17 cellular contexts compared by ENCODE assay signal in genomic region chr18:22223961-22224322, GRCh38. TPM values are rescaled to one million over a fixed set of nuclear protein-coding genes. Genes with fewer than 3 reads are reported as not detected.
DNase-seq lines count a peak whose midpoint lies in the region; ATAC-seq, FAIRE-seq and TF ChIP-seq lines count a peak whose summit lies in the region.
"Had no signal": no experiment of that assay in that cellular context is flagged by ENCODE, and none has a peak within 500 bp of the region (broad histone marks: within the 10 kb centered on the region; RNA-seq: fewer than 3 reads in every experiment).

No MANE protein-coding gene starts in this region.

- TSS peak; percentile 76 for BruUV-seq in Calu3 (replicated peaks; lab: Mats Ljungman, UMichigan)
- no TSS peak for BruUV-seq in K562 (replicated peaks; lab: Mats Ljungman, UMichigan)

- in situ Hi-C loops in K562 (cut with MboI) = no loop called here

- H3K4me1 Mint-ChIP-seq in Calu3 (ENCODE audit: low read depth, unreplicated experiment) = peaks cover 24% of the 10 kb centered on the region

- no peaks in the 10 kb centered on the region for H3K27me3 Mint-ChIP-seq in Calu3 (ENCODE audit: unreplicated experiment)

- H3K9me1 ChIP-seq in K562 (ENCODE audit: control insufficient read depth, insufficient read depth, low read length) = no peaks in the 10 kb centered on the region

- H3K79me2 ChIP-seq in K562 (ENCODE audit: control insufficient read depth, insufficient read depth, low read length) = no peaks in the 10 kb centered on the region

- TF ChIP-seq RAD21 in K562 (CRISPR knock-in tag; conservative IDR thresholded peaks at IDR 0.05 in 1 of 2, IDR thresholded peaks at IDR 0.05 in 1 of 2) = no peak

- intact Hi-C loops in Calu3 (cut with micrococcal nuclease; ENCODE audit: unreplicated experiment) (no loop called here), K562 (cut with micrococcal nuclease) (no loop called here), mucosa of descending colon (cut with DNase I, micrococcal nuclease) (no loop called here)

- H3K4me3 ChIP-seq in K562 = no peak overlapping the region
- H3K4me3 ChIP-seq in mucosa of descending colon = no peak overlapping the region
- H3K4me3 ChIP-seq: HAP-1, SJSA1 had no signal

- CTCF ChIA-PET in Calu3 (lab: Charles Lee) (interaction anchor here (0.7 to 1.4 kb wide), 9 partner anchors 9 to 444 kb away, joined by 3 to 7 read pairs (median 3); no protein-coding TSS in a partner anchor), K562 (lab: Yijun Ruan, JAX; ENCODE audit: low intra/inter-chr PET ratio) (no interaction called here)

- no peak overlapping the region for H3K9ac ChIP-seq in K562 (ENCODE audit: insufficient read depth in 1 of 2, low read depth in 2 of 2, low read length in 2 of 2)
- H3K9ac ChIP-seq: KMS-11 had no signal

- H3K9me3 Mint-ChIP-seq in Calu3 (ENCODE audit: low read depth, unreplicated experiment) = no peaks in the 10 kb centered on the region
- H3K9me3 Mint-ChIP-seq in activated naive CD4-positive, alpha-beta T cell treated with anti-CD3 and anti-CD28 coated beads, Interleukin-2, amount 50 U/mL, for 72 hours = peaks cover 0 to 4% of the 10 kb centered on the region in 2 donors

- DNase-seq in Calu3 = no peak
- no peak for DNase-seq in K562 (ENCODE audit: extremely low read depth in 1 of 4, low spot score in 3 of 4)
- peak in 1 of 3 donors; percentile 69 for DNase-seq in mucosa of descending colon
- no peak for DNase-seq in NCI-H128 (lab: John Stamatoyannopoulos, UW; ENCODE audit: unreplicated experiment)
- no peak for DNase-seq in activated naive CD4-positive, alpha-beta T cell treated with anti-CD3 and anti-CD28 coated beads, Interleukin-2, amount 50 U/mL, for 72 hours (ENCODE audit: low spot score in 2 of 2)
- no peak for DNase-seq in activated T-cell treated with anti-CD3 and anti-CD28 coated beads for 4 hours
- DNase-seq in NCI-H1417 treated with DMSO at 0.1 percent for 48 hours (lab: John Stamatoyannopoulos, UW) = no peak
- DNase-seq: COR-L47, DMS79, NCI-H1092, NCI-H187, NCI-H526 treated with DMSO at 0.1 percent for 48 hours had no signal

- WGBS in K562 (ENCODE audit: insufficient coverage, low coverage, missing lambda C conversion rate) = 0% methylated on average over 1 of the region's 1 CpG

- H3K27me3 ChIP-seq in K562 (ENCODE audit: control insufficient read depth in 2 of 2, insufficient read depth in 2 of 2, low read length in 2 of 2) = peaks cover 8 to 22% of the 10 kb centered on the region in 2 experiments
- H3K27me3 ChIP-seq: SJSA1 had no signal

- no peak for TF ChIP-seq EP300 in K562 (IDR thresholded peaks at IDR 0.05; ENCODE audit: low read length)

- H3K4me1 ChIP-seq in K562 (replicated peaks in 1 of 2; ENCODE audit: control insufficient read depth in 2 of 2, insufficient read depth in 2 of 2, low read length in 2 of 2) (0 out of 5 replicates have a peak, but pooled peaks cover 0 to 2% of the 10 kb centered on the region in 2 experiments), mucosa of descending colon (ENCODE audit: low read depth) (peaks cover 14% of the 10 kb centered on the region)
- H3K4me1 ChIP-seq: HAP-1 had no signal

- peak overlapping the region; percentile 82 for H3K27ac Mint-ChIP-seq in Calu3 (ENCODE audit: unreplicated experiment)
- H3K27ac Mint-ChIP-seq in activated naive CD4-positive, alpha-beta T cell treated with anti-CD3 and anti-CD28 coated beads, Interleukin-2, amount 50 U/mL, for 72 hours = no peak overlapping the region

- POLR2A ChIA-PET in K562 (lab: Yijun Ruan, JAX) = no interaction called here

- TF ChIP-seq CTCF in 22Rv1 (IDR thresholded peaks at IDR 0.05) = no peak
- TF ChIP-seq CTCF in Calu3 (IDR thresholded peaks at IDR 0.05; ENCODE audit: unreplicated experiment) = no peak
- no peak for TF ChIP-seq CTCF in K562 (IDR thresholded peaks at IDR 0.05 in 2 of 3, conservative IDR thresholded peaks at IDR 0.05 in 1 of 3; ENCODE audit: insufficient read depth in 2 of 3, low read depth in 1 of 3, low read length in 3 of 3)
- TF ChIP-seq CTCF in mucosa of descending colon (IDR thresholded peaks at IDR 0.05) = no peak

- ATAC-seq in K562 = no peak; the same call in 2 of the 3 replicates
- peak; percentile 77 for ATAC-seq in mucosa of descending colon
- ATAC-seq in activated naive CD4-positive, alpha-beta T cell treated with anti-CD3 and anti-CD28 coated beads, Interleukin-2, amount 50 U/mL, for 72 hours = no peak

- no peak for FAIRE-seq in K562 (lab: Jason Lieb, UNC)

- H3K4me2 ChIP-seq in K562 (ENCODE audit: insufficient read depth, low read length) = no peak overlapping the region
- H3K4me2 ChIP-seq: KMS-11 had no signal

- H3K36me3 ChIP-seq in K562 (ENCODE audit: control insufficient read depth, insufficient read depth, low read length) (no peaks in the 10 kb centered on the region), mucosa of descending colon (ENCODE audit: low read depth) (no peaks in the 10 kb centered on the region)
- H3K36me3 ChIP-seq: HAP-1, SJSA1 had no signal

- H3K27ac ChIP-seq in 22Rv1 (peak overlapping the region; percentile 8; the same call in 1 of the 2 replicates), K562 (ENCODE audit: extremely low read depth, low read depth, low read length) (no peak overlapping the region)
- H3K27ac ChIP-seq: KMS-11, SJSA1 had no signal

- H4K20me1 ChIP-seq in K562 (replicated peaks; ENCODE audit: control insufficient read depth, insufficient read depth, low read length) = 0 out of 2 replicates have a peak, but pooled peaks cover 7% of the 10 kb centered on the region

- no peaks in the 10 kb centered on the region for H3K36me3 Mint-ChIP-seq in Calu3 (ENCODE audit: insufficient read depth, unreplicated experiment)
- H3K36me3 Mint-ChIP-seq in activated naive CD4-positive, alpha-beta T cell treated with anti-CD3 and anti-CD28 coated beads, Interleukin-2, amount 50 U/mL, for 72 hours = no peaks in the 10 kb centered on the region

- H2AFZ ChIP-seq in K562 (ENCODE audit: low read depth, low read length) = no peak overlapping the region

- no peaks in the 10 kb centered on the region for H3K9me3 ChIP-seq in K562 (replicated peaks; ENCODE audit: control insufficient read depth, insufficient read depth, low read depth, low read length)
- H3K9me3 ChIP-seq in mucosa of descending colon = no peaks in the 10 kb centered on the region
- H3K9me3 ChIP-seq: HAP-1, SJSA1 had no signal

- no peak overlapping the region for H3K4me3 Mint-ChIP-seq in Calu3 (ENCODE audit: low read depth, unreplicated experiment)

- TF ChIP-seq POLR2A in K562 (conservative IDR thresholded peaks at IDR 0.05) = no peak

TF ChIP-seq in K562, 482 proteins besides CTCF, POLR2A, EP300 and RAD21:
- TF ChIP-seq SAFB (IDR thresholded peaks at IDR 0.05; ENCODE audit: borderline replicate concordance, low read depth, low read length) (no peak), CBFA2T3 (IDR thresholded peaks at IDR 0.05) (0 out of 2 replicates have a peak, but pooled peaks have one; percentile 1), FOSL1 (tag; conservative IDR thresholded peaks at IDR 0.05) (0 out of 2 replicates have a peak, but pooled peaks have one; percentile 7)

RNA-seq across cellular contexts. Expression of gene GATA6, which starts 54.6 kb away (rescaled TPM):
- total RNA-seq in Calu3 (2022) (54.6 and 58.4 TPM in 2 replicates), K562 (2014; rRNA removed) (0.16 and 0.18 TPM in 2 replicates), K562 (2014; rRNA removed; fragmentation: Illumina TruSeq; extraction: Trizol) (not detected in 2 replicates), K562 (2015; rRNA removed; fragmentation: Illumina TruSeq; extraction: Trizol) (not detected in 2 replicates), K562 (2021) (0.24 and 0.29 TPM in 2 replicates), mucosa of descending colon (10 to 100 TPM; 21.9 to 58.8 (median 43.3) TPM)
- 0.09 TPM in 1 of 2 replicates, not detected in the other for total RNA-seq in K562 (2011; cell fraction: chromatin; rRNA removed; ENCODE audit: low replicate concordance)
- 0.13 and 0.17 TPM in 2 replicates for total RNA-seq in K562 (2011; cell fraction: nucleolus; rRNA removed)
- not detected in 2 replicates for total RNA-seq in K562 (2011; cell fraction: nucleoplasm; rRNA removed)
- polyA plus RNA-seq in K562 (2011; rRNA removed) (0.12 TPM in 1 of 2 replicates, not detected in the other), K562 (2014; fragmentation: Illumina TruSeq; extraction: Trizol) (0.06 TPM in 1 of 2 replicates, not detected in the other), K562 (2014; fragmentation: Nextera tagmentation; extraction: Ambion mirVana) (under 1 TPM in 1 of 2 experiments, not detected in 1; 0.01 TPM), K562 (2014; rRNA removed) (0.13 TPM in 1 of 2 replicates, not detected in the other)
- 0.06 and 0.09 TPM in 2 replicates for polyA plus RNA-seq in K562 (2011; cell fraction: cytosol; rRNA removed)
- polyA plus RNA-seq in K562 (2011; cell fraction: nucleus; rRNA removed) = 0.07 and 0.20 TPM in 2 replicates
- polyA plus RNA-seq in K562 (2012) = 0.05 and 0.10 TPM in 2 replicates
- 0.15 TPM in 1 of 2 replicates, not detected in the other for polyA minus RNA-seq in K562 (2011; rRNA and poly(A)+ RNA removed)
- polyA minus RNA-seq in K562 (2011; cell fraction: cytosol; rRNA and poly(A)+ RNA removed) = 0.64 TPM in 1 of 2 replicates, not detected in the other
- 0.13 and 0.22 TPM in 2 replicates for polyA minus RNA-seq in K562 (2011; cell fraction: nucleus; rRNA and poly(A)+ RNA removed)
- total RNA-seq in activated naive CD4-positive, alpha-beta T cell treated with anti-CD3 and anti-CD28 coated beads, Interleukin-2, amount 50 U/mL, for 72 hours = not detected
- total RNA-seq: OCI-LY7 had no signal

Comparison
In these comparisons a context has a peak if more than half of its experiments do, and no peak if none do; other contexts are left out.
1. RNA of gene GATA6, which starts 54.6 kb away (total RNA-seq): 54.6 to 58.4 TPM in Calu3 and 21.9 to 58.8 TPM in mucosa of descending colon; 0.09 to 0.29 TPM in K562 and not detected in activated naive CD4-positive, alpha-beta T cell treated with anti-CD3 and anti-CD28 coated beads, Interleukin-2, amount 50 U/mL, for 72 hours; every median in the first group is over 10 times any median in the second.